In the genomic region with DNA sequence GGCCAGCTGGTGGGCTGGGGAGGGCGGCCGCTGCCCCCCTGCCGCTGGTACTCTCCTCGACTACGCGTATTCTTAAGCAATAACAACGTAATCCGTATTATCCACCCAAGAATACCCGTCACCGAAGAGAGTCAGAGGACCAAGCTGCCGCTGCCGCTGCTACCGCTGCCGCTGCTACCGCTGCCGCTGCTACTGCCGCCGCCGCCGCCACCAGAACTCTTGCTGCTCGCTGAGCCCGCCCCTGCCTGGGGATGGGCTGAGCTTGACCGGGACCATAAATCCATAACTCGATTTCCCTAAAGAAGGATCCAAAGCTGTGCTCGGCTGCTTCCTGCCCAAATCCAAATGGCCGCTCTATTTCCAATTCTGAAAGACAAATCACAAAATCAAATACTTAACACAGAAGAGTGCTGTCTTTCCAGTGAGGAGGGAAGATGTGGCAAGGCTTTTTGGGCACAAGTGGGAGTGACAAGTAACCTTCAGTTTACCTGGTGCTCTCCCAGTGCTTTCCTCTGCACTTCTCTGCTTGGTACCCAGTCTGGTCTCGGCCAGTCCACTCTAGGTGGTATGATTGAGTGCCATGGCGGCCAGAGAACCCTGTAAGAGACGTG, we compare ENCODE assay signal across 8 cellular contexts.
DNase-seq lines count a peak whose midpoint lies in the region; ATAC-seq and TF ChIP-seq lines count a peak whose summit lies in the region.

No MANE protein-coding gene starts in this region.

- H3K9me3 Mint-ChIP-seq in central memory CD8-positive, alpha-beta T cell = no peaks in the 10 kb centered on the region
- no peaks in the 10 kb centered on the region for H3K9me3 Mint-ChIP-seq in memory B cell

- DNase-seq in ELF-1 (ENCODE audit: low read depth, low spot score) = peak; percentile 35
- peak; percentile 42 for DNase-seq in NCI-H748 treated with DMSO at 0.1 percent for 48 hours (lab: John Stamatoyannopoulos, UW)
- DNase-seq in central memory CD8-positive, alpha-beta T cell (ENCODE audit: low spot score in 2 of 2) = no peak
- no peak for DNase-seq in memory B cell (ENCODE audit: low spot score in 2 of 2)
- DNase-seq in vagina (ENCODE audit: extremely low spot score in 2 of 2) = no peak
- DNase-seq in LoVo (ENCODE audit: low spot score) = no peak

- peaks cover 23% of the 10 kb centered on the region for H3K4me1 ChIP-seq in vagina

- TF ChIP-seq POLR2A in vagina (IDR thresholded peaks at IDR 0.05) = no peak

- peak overlapping the region; percentile 26 to 43 for H3K4me3 ChIP-seq in vagina

- H3K27ac Mint-ChIP-seq in central memory CD8-positive, alpha-beta T cell (ENCODE audit: low read depth) = no peak overlapping the region
- H3K27ac Mint-ChIP-seq in memory B cell = no peak overlapping the region

- H3K27me3 ChIP-seq in vagina = peaks cover 8% of the 10 kb centered on the region

- H3K4me3 Mint-ChIP-seq in central memory CD8-positive, alpha-beta T cell = peak overlapping the region; percentile 72
- peak overlapping the region; percentile 62 for H3K4me3 Mint-ChIP-seq in memory B cell

- H3K36me3 Mint-ChIP-seq in central memory CD8-positive, alpha-beta T cell (ENCODE audit: insufficient read depth) = peaks cover 2% of the 10 kb centered on the region
- no peaks in the 10 kb centered on the region for H3K36me3 Mint-ChIP-seq in memory B cell

- intact Hi-C loops in vagina (cut with DNase I) = no loop called here

- H3K36me3 ChIP-seq in vagina = no peaks in the 10 kb centered on the region

- H3K4me1 Mint-ChIP-seq in central memory CD8-positive, alpha-beta T cell = peaks cover 32% of the 10 kb centered on the region
- peaks cover 5% of the 10 kb centered on the region for H3K4me1 Mint-ChIP-seq in memory B cell

- H3K27ac ChIP-seq in vagina = no peak overlapping the region

- no peak for TF ChIP-seq CTCF in vagina (IDR thresholded peaks at IDR 0.05)

- H3K9me3 ChIP-seq in vagina = no peaks in the 10 kb centered on the region

- ATAC-seq in central memory CD8-positive, alpha-beta T cell (replicated peaks; ENCODE audit: extremely low read depth, poor library complexity, severe bottlenecking) = no peak
- ATAC-seq in memory B cell (ENCODE audit: low read depth) = no peak
- no peak for ATAC-seq in GM21786 (IDR thresholded peaks at IDR 0.05; ENCODE audit: unreplicated experiment)
- ATAC-seq in GM21529 (IDR thresholded peaks at IDR 0.05; ENCODE audit: unreplicated experiment) = no peak

- peaks cover 90% of the 10 kb centered on the region for H3K27me3 Mint-ChIP-seq in central memory CD8-positive, alpha-beta T cell
- peaks cover 27% of the 10 kb centered on the region for H3K27me3 Mint-ChIP-seq in memory B cell

Comparison
In these comparisons a context has a peak if more than half of its experiments do, and no peak if none do; other contexts are left out.
1. DNase-seq: peak in ELF-1 (single experiment) and NCI-H748 treated with DMSO at 0.1 percent for 48 hours (single experiment); none in central memory CD8-positive, alpha-beta T cell (0 of 2), memory B cell (0 of 2), vagina (0 of 2) and LoVo (single experiment).